ENCODE assay signal across 10 cellular contexts in genomic region chr10:74114041-74114448, GRCh38. TPM values are rescaled to one million over a fixed set of nuclear protein-coding genes. Genes with fewer than 3 reads are reported as not detected.
DNase-seq lines count a peak whose midpoint lies in the region; ATAC-seq, FAIRE-seq and TF ChIP-seq lines count a peak whose summit lies in the region.
"Had no signal": no experiment of that assay in that cellular context is flagged by ENCODE, and none has a peak within 500 bp of the region (broad histone marks: within the 10 kb centered on the region; RNA-seq: fewer than 3 reads in every experiment).

No MANE protein-coding gene starts in this region.

- H3K36me3 ChIP-seq in esophagus (ENCODE audit: control insufficient read depth in 2 of 2, insufficient read depth in 2 of 2, low read length in 1 of 2) (peaks cover 14 to 49% of the 10 kb centered on the region in 2 donors), aorta (ENCODE audit: control insufficient read depth in 1 of 2, insufficient read depth in 2 of 2, low read length in 1 of 2) (peaks cover 17% of the 10 kb centered on the region in 2 donors)

- intact Hi-C loops in Right ventricle myocardium inferior (cut with DNase I) (no loop called here), cardiac septum (cut with DNase I) (no loop called here), natural killer cell (cut with micrococcal nuclease) (no loop called here), aorta (cut with DNase I) (loop anchor here in 1 of 2 donors (10.0 kb wide), 1 partner anchor 229 kb away; no protein-coding TSS in a partner anchor)

- DNase-seq in Right ventricle myocardium inferior (ENCODE audit: missing footprints) (no peak), cardiac septum (ENCODE audit: low spot score) (no peak), natural killer cell (no peak), aorta (peak in 1 of 2 donors; percentile 51), frontal cortex (ENCODE audit: low spot score in 2 of 2) (no peak), kidney glomerular epithelial cell (lab: John Stamatoyannopoulos, UW) (no peak)
- DNase-seq: NCI-H1694 treated with DMSO at 0.1 percent for 48 hours had no signal

- peaks cover 15 to 18% of the 10 kb centered on the region in 2 donors for H3K4me1 Mint-ChIP-seq in natural killer cell

- ATAC-seq in Right ventricle myocardium inferior = peak; percentile 19
- ATAC-seq in natural killer cell = no peak
- ATAC-seq in aorta (ENCODE audit: low FRiP score) = peak; percentile 42
- ATAC-seq in GM21360 (IDR thresholded peaks at IDR 0.05; ENCODE audit: unreplicated experiment) = no peak

- WGBS in esophagus, 2 donors = 63% methylated on average over 12 of the region's 12 CpGs
- 30 to 36% methylated on average over 12 of the region's 12 CpGs for WGBS in aorta, 2 donors

- H3K27ac Mint-ChIP-seq in natural killer cell = peak overlapping the region; percentile 2 to 88

- no peaks in the 10 kb centered on the region for H3K9me3 Mint-ChIP-seq in natural killer cell

- no peaks in the 10 kb centered on the region for H3K27me3 Mint-ChIP-seq in natural killer cell (ENCODE audit: low read depth in 2 of 2)

- H3K27ac ChIP-seq in esophagus (ENCODE audit: low read depth in 2 of 2, low read length in 1 of 2) = peak overlapping the region; percentile 26 to 33
- H3K27ac ChIP-seq in aorta (ENCODE audit: low read depth in 1 of 2, low read length in 2 of 2) = peak overlapping the region in 1 of 2 donors; percentile 39

- H3K4me3 Mint-ChIP-seq in natural killer cell = no peak overlapping the region

- H3K4me1 ChIP-seq in esophagus (ENCODE audit: control insufficient read depth in 2 of 2, insufficient read depth in 2 of 2, low read length in 1 of 2) (peaks cover 0 to 10% of the 10 kb centered on the region in 2 donors), aorta (ENCODE audit: control insufficient read depth in 1 of 2, insufficient read depth in 2 of 2, low read length in 2 of 2) (no peaks in the 10 kb centered on the region)

- H3K36me3 Mint-ChIP-seq in natural killer cell = peaks cover 37% of the 10 kb centered on the region

- H3K27me3 ChIP-seq in esophagus (ENCODE audit: control insufficient read depth in 1 of 2, insufficient read depth in 2 of 2, low read length in 2 of 2) = no peaks in the 10 kb centered on the region
- no peaks in the 10 kb centered on the region for H3K27me3 ChIP-seq in aorta (ENCODE audit: control insufficient read depth in 1 of 2, insufficient read depth in 2 of 2, low read length in 1 of 2)

- FAIRE-seq in frontal cortex (lab: Jason Lieb, UNC) = no peak
- FAIRE-seq: GM12892 had no signal

- H3K4me3 ChIP-seq in esophagus (ENCODE audit: low read depth in 1 of 2, low read length in 2 of 2) (no peak overlapping the region), aorta (ENCODE audit: low read length in 2 of 2) (no peak overlapping the region)

- H3K9me3 ChIP-seq in esophagus (ENCODE audit: control insufficient read depth in 2 of 2, insufficient read depth in 1 of 2, low read depth in 1 of 2, low read length in 1 of 2) (no peaks in the 10 kb centered on the region), aorta (ENCODE audit: control insufficient read depth, low read length) (no peaks in the 10 kb centered on the region)

- TF ChIP-seq CTCF in natural killer cell (IDR thresholded peaks at IDR 0.05) = no peak

RNA-seq across cellular contexts. Expression of gene AP3M1, which starts 36.6 kb away (rescaled TPM):
- 28.0 TPM for total RNA-seq in Right ventricle myocardium inferior
- 30.8 TPM for total RNA-seq in cardiac septum
- 10 to 100 TPM in 1 of 2 donors, 1 to 10 TPM in 1; 7.1 to 13.4 TPM for polyA plus RNA-seq in esophagus
- total RNA-seq in natural killer cell = 10 to 100 TPM; 40.6 to 48.8 (median 41.5) TPM
- total RNA-seq in aorta = 10 to 100 TPM; 30.0 to 30.4 TPM
- polyA plus RNA-seq in aorta = 10 to 100 TPM; 12.4 to 15.5 TPM
- 31.0 TPM for total RNA-seq in frontal cortex

RNA-seq across cellular contexts. Expression of gene ADK, which starts 37.0 kb away (rescaled TPM):
- 41.4 TPM for total RNA-seq in Right ventricle myocardium inferior
- 28.0 TPM for total RNA-seq in cardiac septum
- 10 to 100 TPM; 27.3 to 45.2 TPM for polyA plus RNA-seq in esophagus
- total RNA-seq in natural killer cell = 10 to 100 TPM; 13.4 to 16.1 (median 14.1) TPM
- total RNA-seq in aorta = 10 to 100 TPM; 14.4 to 21.1 TPM
- 10 to 100 TPM; 12.6 to 17.8 TPM for polyA plus RNA-seq in aorta
- total RNA-seq in frontal cortex = 25.3 TPM

Comparison
In these comparisons a context has a peak if more than half of its experiments do, and no peak if none do; other contexts are left out.
1. ATAC-seq: peak in Right ventricle myocardium inferior (single experiment) and aorta (single experiment); none in natural killer cell (0 of 3) and GM21360 (single experiment).